Comparison of ENCODE assay signal across 13 cellular contexts in genomic region chr4:22500128-22500611, GRCh38. TPM values are rescaled to one million over a fixed set of nuclear protein-coding genes. Genes with fewer than 3 reads are reported as not detected.
DNase-seq lines count a peak whose midpoint lies in the region; ATAC-seq, FAIRE-seq and TF ChIP-seq lines count a peak whose summit lies in the region.
"Had no signal": no experiment of that assay in that cellular context is flagged by ENCODE, and none has a peak within 500 bp of the region (broad histone marks: within the 10 kb centered on the region; RNA-seq: fewer than 3 reads in every experiment).

No MANE protein-coding gene starts in this region.

- H3K27ac ChIP-seq in heart right ventricle (peak overlapping the region in 4 of 10 donors; percentile 7 to 54 (median 30)), small intestine (ENCODE audit: low read depth in 1 of 2, low read length in 1 of 2) (peak overlapping the region in 1 of 2 donors; percentile 84), ascending aorta (no peak overlapping the region)
- H3K27ac ChIP-seq: 22Rv1 had no signal

- 36 to 48% methylated on average over 8 of the region's 8 CpGs for WGBS in heart right ventricle, 2 donors
- WGBS in small intestine, 3 donors: 30 to 66% (median 48%) methylated on average over 8 of the region's 8 CpGs

- no peaks in the 10 kb centered on the region for H3K27me3 ChIP-seq in heart right ventricle
- no peaks in the 10 kb centered on the region for H3K27me3 ChIP-seq in small intestine (ENCODE audit: control insufficient read depth in 2 of 2, insufficient read depth in 2 of 2, low read length in 2 of 2)
- H3K27me3 ChIP-seq in ascending aorta: no peaks in the 10 kb centered on the region

- no peak for TF ChIP-seq CTCF in heart right ventricle (IDR thresholded peaks at IDR 0.05)
- TF ChIP-seq CTCF in ascending aorta (IDR thresholded peaks at IDR 0.05): no peak

- H3K36me3 ChIP-seq in heart right ventricle: no peaks in the 10 kb centered on the region
- H3K36me3 ChIP-seq in small intestine (ENCODE audit: control insufficient read depth in 2 of 2, insufficient read depth in 2 of 2, low read length in 2 of 2): no peaks in the 10 kb centered on the region
- no peaks in the 10 kb centered on the region for H3K36me3 ChIP-seq in ascending aorta

- FAIRE-seq in small intestine (lab: Jason Lieb, UNC): no peak

- ATAC-seq in heart right ventricle: peak in 6 of 8 donors; percentile 33 to 78 (median 63)
- ATAC-seq: natural killer cell had no signal

- DNase-seq in DMS 273 (lab: John Stamatoyannopoulos, UW; ENCODE audit: unreplicated experiment) (peak; percentile 35), DMS 273 treated with DMSO at 0.1 percent for 48 hours (lab: John Stamatoyannopoulos, UW) (no peak), NCI-H526 (lab: John Stamatoyannopoulos, UW) (peak; percentile 5 to 45), heart right ventricle (peak in 1 of 2 donors; percentile 10), small intestine (peak; percentile 73), NOMO-1 treated with DMSO at 0.1 percent for 48 hours (lab: John Stamatoyannopoulos, UW; ENCODE audit: unreplicated experiment) (no peak), ascending aorta (ENCODE audit: low spot score in 2 of 2) (no peak)
- no peak for DNase-seq in activated CD8-positive, alpha-beta memory T cell treated with anti-CD3 and anti-CD28 coated beads, Interleukin-2, amount 50 U/mL, for 48 hours
- DNase-seq: activated gamma-delta T cell treated with Interleukin-2 at 50 U/mL for 16 hours; dermis blood vessel endothelial cell; natural killer cell; stimulated activated CD4-positive, alpha-beta T cell treated with anti-CD3 and anti-CD28 coated beads, Interleukin-2, amount 100 ng/mL, for 48 hours had no signal

- peaks cover 0 to 18% (median 8%) of the 10 kb centered on the region in 9 donors for H3K4me1 ChIP-seq in heart right ventricle
- H3K4me1 ChIP-seq in small intestine (ENCODE audit: control insufficient read depth in 2 of 2, insufficient read depth in 1 of 2, low read depth in 1 of 2, low read length in 1 of 2): peaks cover 0 to 2% of the 10 kb centered on the region in 2 donors
- H3K4me1 ChIP-seq in ascending aorta: no peaks in the 10 kb centered on the region

- no peaks in the 10 kb centered on the region for H3K9me3 ChIP-seq in heart right ventricle
- H3K9me3 ChIP-seq in small intestine (ENCODE audit: control insufficient read depth, low read depth): no peaks in the 10 kb centered on the region
- H3K9me3 ChIP-seq in ascending aorta: no peaks in the 10 kb centered on the region

- intact Hi-C loops in heart right ventricle (cut with DNase I): no loop called here
- intact Hi-C loops in ascending aorta (cut with DNase I): no loop called here

- H3K4me3 ChIP-seq in heart right ventricle: no peak overlapping the region
- no peak overlapping the region for H3K4me3 ChIP-seq in small intestine (ENCODE audit: low read depth in 1 of 2, low read length in 2 of 2)
- no peak overlapping the region for H3K4me3 ChIP-seq in ascending aorta

RNA-seq across cellular contexts. Expression of gene ADGRA3, which starts 15.7 kb away (rescaled TPM):
- total RNA-seq in heart right ventricle (10 to 100 TPM; 17.2 to 29.5 (median 21.0) TPM), ascending aorta (2.2 TPM)
- polyA plus RNA-seq in heart right ventricle (10 to 100 TPM in 1 of 2 donors, 1 to 10 TPM in 1; 4.9 to 18.2 TPM), small intestine (10 to 100 TPM; 10.8 to 13.0 (median 10.8) TPM)

Comparison
In these comparisons a context has a peak if more than half of its experiments do, and no peak if none do; other contexts are left out.
1. DNase-seq: peak in DMS 273 (single experiment), NCI-H526 (2 of 2) and small intestine (single experiment); none in DMS 273 treated with DMSO at 0.1 percent for 48 hours (single experiment), NOMO-1 treated with DMSO at 0.1 percent for 48 hours (single experiment), ascending aorta (0 of 2) and activated CD8-positive, alpha-beta memory T cell treated with anti-CD3 and anti-CD28 coated beads, Interleukin-2, amount 50 U/mL, for 48 hours (single experiment).